In the genomic region with DNA sequence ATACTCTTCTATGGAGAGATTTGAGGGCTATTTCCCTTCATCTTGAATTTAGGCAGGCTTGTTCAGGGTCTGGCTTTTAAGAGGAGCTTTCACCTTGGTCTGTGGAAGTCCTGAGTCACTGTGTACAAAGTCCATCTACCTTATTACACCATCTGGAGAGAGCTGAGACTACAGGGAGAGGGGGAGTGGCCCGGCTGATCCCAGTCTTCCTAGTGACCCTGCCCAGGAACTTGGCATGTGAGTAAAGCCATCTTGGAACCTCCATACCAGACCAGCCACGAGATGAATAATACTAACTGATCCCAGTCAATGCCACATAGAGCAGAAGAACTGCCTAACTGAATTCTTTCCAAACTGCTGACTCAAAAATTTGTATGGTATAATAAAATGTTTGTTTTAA, we compare ENCODE assay signal across 1 cellular context.
TF ChIP-seq lines count a peak whose summit lies in the region.

No MANE protein-coding gene starts in this region.

TF ChIP-seq in K562, 482 proteins besides CTCF, POLR2A, EP300 and RAD21 (continued from another document):
- TF ChIP-seq SRSF7 (optimal IDR thresholded peaks at IDR 0.05; ENCODE audit: low read depth, low read length) (no peak), ARNT (IDR thresholded peaks at IDR 0.05) (no peak), PCBP1 (IDR thresholded peaks at IDR 0.05; ENCODE audit: low read depth, low read length, poor library complexity, severe bottlenecking) (no peak), TCF7 (IDR thresholded peaks at IDR 0.05; ENCODE audit: borderline replicate concordance) (no peak), ETV6 (IDR thresholded peaks at IDR 0.05; ENCODE audit: borderline replicate concordance in 1 of 2, low read depth in 2 of 2, low read length in 1 of 2) (no peak), ETV6 (CRISPR knock-in tag; IDR thresholded peaks at IDR 0.05; ENCODE audit: borderline replicate concordance) (no peak), ZNF224 (CRISPR knock-in tag; IDR thresholded peaks at IDR 0.05) (no peak), ZNF639 (CRISPR knock-in tag; conservative IDR thresholded peaks at IDR 0.05 in 1 of 2, IDR thresholded peaks at IDR 0.05 in 1 of 2) (no peak), CCAR2 (IDR thresholded peaks at IDR 0.05; ENCODE audit: low read depth, low read length) (no peak), ETV5 (CRISPR knock-in tag; IDR thresholded peaks at IDR 0.05; ENCODE audit: low read depth) (no peak), ZNF695 (CRISPR knock-in tag; IDR thresholded peaks at IDR 0.05) (no peak), ZNF282 (CRISPR knock-in tag; IDR thresholded peaks at IDR 0.05) (no peak), MAFF (IDR thresholded peaks at IDR 0.05; ENCODE audit: low read length) (0 out of 2 replicates have a peak, but pooled peaks have one; percentile 1), ZNF253 (CRISPR knock-in tag; conservative IDR thresholded peaks at IDR 0.05) (no peak), RBM34 (IDR thresholded peaks at IDR 0.05; ENCODE audit: borderline replicate concordance, insufficient read depth, low read length) (no peak), ZNF408 (CRISPR knock-in tag; IDR thresholded peaks at IDR 0.05; ENCODE audit: low read depth) (no peak), SP1 (CRISPR knock-in tag; IDR thresholded peaks at IDR 0.05) (no peak), ARID1B (IDR thresholded peaks at IDR 0.05) (0 out of 2 replicates have a peak, but pooled peaks have one; percentile 24), ZNF316 (IDR thresholded peaks at IDR 0.05) (peak; percentile 73), RB1 (IDR thresholded peaks at IDR 0.05; ENCODE audit: low read depth) (no peak), TAL1 (IDR thresholded peaks at IDR 0.05) (no peak), HCFC1 (IDR thresholded peaks at IDR 0.05; ENCODE audit: low read depth, low read length) (no peak), USF1 (CRISPR knock-in tag; IDR thresholded peaks at IDR 0.05) (no peak), MEIS2 (IDR thresholded peaks at IDR 0.05; ENCODE audit: partially characterized antibody) (no peak), MAFG (tag; conservative IDR thresholded peaks at IDR 0.05) (0 out of 2 replicates have a peak, but pooled peaks have one; percentile 25), NCOR1 (IDR thresholded peaks at IDR 0.05) (no peak), PHB (CRISPR knock-in tag; IDR thresholded peaks at IDR 0.05) (no peak), ZNF175 (CRISPR knock-in tag; IDR thresholded peaks at IDR 0.05; ENCODE audit: low read depth) (no peak), KDM2B (CRISPR knock-in tag; IDR thresholded peaks at IDR 0.05) (no peak), NFE2 (IDR thresholded peaks at IDR 0.05; ENCODE audit: low read depth) (peak; percentile 38; the same call in 1 of the 2 replicates), SAP30 (IDR thresholded peaks at IDR 0.05; ENCODE audit: borderline replicate concordance, insufficient read depth, low read depth, low read length, poor library complexity, severe bottlenecking) (no peak), C11orf30 (IDR thresholded peaks at IDR 0.05; ENCODE audit: low read depth) (peak; percentile 44; the same call in 1 of the 2 replicates), PYGO2 (tag; IDR thresholded peaks at IDR 0.05) (no peak), CHD4 (IDR thresholded peaks at IDR 0.05; ENCODE audit: insufficient read depth, insufficient replicate concordance, low read depth, low read length, poor library complexity, severe bottlenecking) (no peak), CEBPB (tag; IDR thresholded peaks at IDR 0.05) (0 out of 2 replicates have a peak, but pooled peaks have one; percentile 20), HEY1 (CRISPR knock-in tag; IDR thresholded peaks at IDR 0.05; ENCODE audit: borderline replicate concordance) (no peak), MTA2 (IDR thresholded peaks at IDR 0.05; ENCODE audit: low read depth) (no peak), RFX5 (IDR thresholded peaks at IDR 0.05; ENCODE audit: low read depth, low read length) (no peak), ETS2 (tag; IDR thresholded peaks at IDR 0.05; ENCODE audit: borderline replicate concordance, poor library complexity, severe bottlenecking) (no peak)
- TF ChIP-seq, protein P1, sequence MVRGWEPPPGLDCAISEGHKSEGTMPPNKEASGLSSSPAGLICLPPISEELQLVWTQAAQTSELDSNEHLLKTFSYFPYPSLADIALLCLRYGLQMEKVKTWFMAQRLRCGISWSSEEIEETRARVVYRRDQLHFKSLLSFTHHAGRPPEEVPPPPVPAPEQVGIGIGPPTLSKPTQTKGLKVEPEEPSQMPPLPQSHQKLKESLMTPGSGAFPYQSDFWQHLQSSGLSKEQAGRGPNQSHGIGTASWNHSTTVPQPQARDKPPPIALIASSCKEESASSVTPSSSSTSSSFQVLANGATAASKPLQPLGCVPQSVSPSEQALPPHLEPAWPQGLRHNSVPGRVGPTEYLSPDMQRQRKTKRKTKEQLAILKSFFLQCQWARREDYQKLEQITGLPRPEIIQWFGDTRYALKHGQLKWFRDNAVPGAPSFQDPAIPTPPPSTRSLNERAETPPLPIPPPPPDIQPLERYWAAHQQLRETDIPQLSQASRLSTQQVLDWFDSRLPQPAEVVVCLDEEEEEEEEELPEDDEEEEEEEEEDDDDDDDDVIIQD (CRISPR knock-in tag; IDR thresholded peaks at IDR 0.05), result no peak
- TF ChIP-seq, protein P2, sequence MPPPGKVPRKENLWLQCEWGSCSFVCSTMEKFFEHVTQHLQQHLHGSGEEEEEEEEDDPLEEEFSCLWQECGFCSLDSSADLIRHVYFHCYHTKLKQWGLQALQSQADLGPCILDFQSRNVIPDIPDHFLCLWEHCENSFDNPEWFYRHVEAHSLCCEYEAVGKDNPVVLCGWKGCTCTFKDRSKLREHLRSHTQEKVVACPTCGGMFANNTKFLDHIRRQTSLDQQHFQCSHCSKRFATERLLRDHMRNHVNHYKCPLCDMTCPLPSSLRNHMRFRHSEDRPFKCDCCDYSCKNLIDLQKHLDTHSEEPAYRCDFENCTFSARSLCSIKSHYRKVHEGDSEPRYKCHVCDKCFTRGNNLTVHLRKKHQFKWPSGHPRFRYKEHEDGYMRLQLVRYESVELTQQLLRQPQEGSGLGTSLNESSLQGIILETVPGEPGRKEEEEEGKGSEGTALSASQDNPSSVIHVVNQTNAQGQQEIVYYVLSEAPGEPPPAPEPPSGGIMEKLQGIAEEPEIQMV (tag; conservative IDR thresholded peaks at IDR 0.05; ENCODE audit: low read depth), result peak; percentile 48; the same call in 1 of the 2 replicates
- TF ChIP-seq, protein P3, sequence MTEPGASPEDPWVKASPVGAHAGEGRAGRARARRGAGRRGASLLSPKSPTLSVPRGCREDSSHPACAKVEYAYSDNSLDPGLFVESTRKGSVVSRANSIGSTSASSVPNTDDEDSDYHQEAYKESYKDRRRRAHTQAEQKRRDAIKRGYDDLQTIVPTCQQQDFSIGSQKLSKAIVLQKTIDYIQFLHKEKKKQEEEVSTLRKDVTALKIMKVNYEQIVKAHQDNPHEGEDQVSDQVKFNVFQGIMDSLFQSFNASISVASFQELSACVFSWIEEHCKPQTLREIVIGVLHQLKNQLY (CRISPR knock-in tag; conservative IDR thresholded peaks at IDR 0.05), result no peak
